Comparison of ENCODE assay signal across 8 cellular contexts in the genomic region with DNA sequence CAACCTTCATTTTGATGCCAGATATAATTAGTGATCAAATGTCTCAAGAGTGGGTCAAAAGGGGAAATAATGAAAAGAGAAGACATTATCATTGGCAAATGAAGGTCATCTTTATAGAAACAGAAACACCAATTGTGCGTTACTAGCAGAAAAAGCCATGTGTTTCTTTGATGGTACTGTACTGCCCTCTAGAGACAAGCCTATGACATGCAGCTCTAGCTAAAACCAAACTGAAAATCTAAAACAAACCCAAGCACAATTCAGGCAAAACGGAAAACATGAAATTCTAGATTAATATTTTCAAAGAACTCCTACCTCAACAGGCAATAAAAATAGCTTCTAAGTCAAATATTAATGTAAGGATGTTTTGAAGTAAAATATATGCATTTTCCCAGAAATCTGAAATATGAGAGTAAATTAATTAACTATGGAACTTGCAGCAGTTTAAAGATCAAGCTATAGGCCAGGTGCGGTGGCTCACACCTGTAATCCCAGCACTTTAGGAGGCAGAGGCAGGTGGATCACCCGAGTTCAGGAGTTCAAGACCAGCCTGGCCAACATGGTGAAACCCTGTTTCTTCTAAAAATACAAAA.
DNase-seq lines count a peak whose midpoint lies in the region; ATAC-seq and TF ChIP-seq lines count a peak whose summit lies in the region.

No MANE protein-coding gene starts in this region.

- H3K9me3 ChIP-seq in SU-DHL-6 (ENCODE audit: insufficient read depth, low read length), result no peaks in the 10 kb centered on the region

- H3K4me3 ChIP-seq in GM23338 (no peak overlapping the region), SU-DHL-6 (ENCODE audit: insufficient read depth, low read length, poor library complexity, severe bottlenecking) (no peak overlapping the region)

- intact Hi-C loops in sciatic nerve (cut with DNase I), result no loop called here

- no peak overlapping the region for H2AFZ ChIP-seq in GM23338
- peak overlapping the region; percentile 81 for H2AFZ ChIP-seq in SU-DHL-6 (ENCODE audit: low read depth, low read length, severe bottlenecking)

- H3K9me2 ChIP-seq in GM23338 (ENCODE audit: insufficient read depth) (no peaks in the 10 kb centered on the region), SU-DHL-6 (replicated peaks; ENCODE audit: insufficient read depth, low read length) (no peaks in the 10 kb centered on the region)

- H3K27me3 ChIP-seq in GM23338 (ENCODE audit: insufficient read depth), result no peaks in the 10 kb centered on the region
- H3K27me3 ChIP-seq in SU-DHL-6 (ENCODE audit: low read length), result no peaks in the 10 kb centered on the region

- no peaks in the 10 kb centered on the region for H3K4me1 ChIP-seq in GM23338 (ENCODE audit: insufficient read depth)

- no peaks in the 10 kb centered on the region for H3K9me3 Mint-ChIP-seq in activated naive CD8-positive, alpha-beta T cell treated with anti-CD3 and anti-CD28 coated beads for 36 hours
- no peaks in the 10 kb centered on the region for H3K9me3 Mint-ChIP-seq in activated naive CD8-positive, alpha-beta T cell treated with anti-CD3 and anti-CD28 coated beads, Interleukin-2, amount 50 U/mL, for 24 hours
- H3K9me3 Mint-ChIP-seq in GM23338, result no peaks in the 10 kb centered on the region

- H4K20me1 ChIP-seq in GM23338 (replicated peaks; ENCODE audit: insufficient read depth) (no peaks in the 10 kb centered on the region), SU-DHL-6 (ENCODE audit: low read depth, low read length) (no peaks in the 10 kb centered on the region)

- H3K36me3 ChIP-seq in GM23338 (ENCODE audit: insufficient read depth) (no peaks in the 10 kb centered on the region), SU-DHL-6 (ENCODE audit: low read length) (no peaks in the 10 kb centered on the region)

- H3F3A ChIP-seq in GM23338 (replicated peaks; ENCODE audit: low read depth) (no peaks in the 10 kb centered on the region), SU-DHL-6 (ENCODE audit: insufficient read depth) (no peaks in the 10 kb centered on the region)

- TF ChIP-seq CTCF in GM23338 (conservative IDR thresholded peaks at IDR 0.05; ENCODE audit: low read depth in 2 of 2) (peak; percentile 87 to 99), SU-DHL-6 (IDR thresholded peaks at IDR 0.05; ENCODE audit: insufficient read depth, low read length, poor library complexity, severe bottlenecking) (peak; percentile 76)

- no peak overlapping the region for H3K9ac ChIP-seq in SU-DHL-6 (ENCODE audit: low read length)

- no peak overlapping the region for H3K27ac Mint-ChIP-seq in activated naive CD8-positive, alpha-beta T cell treated with anti-CD3 and anti-CD28 coated beads for 36 hours
- no peak overlapping the region for H3K27ac Mint-ChIP-seq in activated naive CD8-positive, alpha-beta T cell treated with anti-CD3 and anti-CD28 coated beads, Interleukin-2, amount 50 U/mL, for 24 hours
- H3K27ac Mint-ChIP-seq in GM23338, result no peak overlapping the region

- no peak for ATAC-seq in activated naive CD8-positive, alpha-beta T cell treated with anti-CD3 and anti-CD28 coated beads, Interleukin-2, amount 50 U/mL, for 24 hours
- ATAC-seq in GM23338 (no peak; the same call in 2 of the 3 replicates), sciatic nerve (peak; percentile 49)

- no peak overlapping the region for H3K4me2 ChIP-seq in GM23338
- H3K4me2 ChIP-seq in SU-DHL-6 (ENCODE audit: low read depth, low read length, poor library complexity, severe bottlenecking), result peak overlapping the region; percentile 13

- H3K4me1 Mint-ChIP-seq in activated naive CD8-positive, alpha-beta T cell treated with anti-CD3 and anti-CD28 coated beads for 36 hours, result peaks cover 2% of the 10 kb centered on the region
- no peaks in the 10 kb centered on the region for H3K4me1 Mint-ChIP-seq in activated naive CD8-positive, alpha-beta T cell treated with anti-CD3 and anti-CD28 coated beads, Interleukin-2, amount 50 U/mL, for 24 hours
- peaks cover 8% of the 10 kb centered on the region; the same call in 2 of the 3 replicates for H3K4me1 Mint-ChIP-seq in GM23338

- H3K27me3 Mint-ChIP-seq in activated naive CD8-positive, alpha-beta T cell treated with anti-CD3 and anti-CD28 coated beads for 36 hours, result peaks cover 6% of the 10 kb centered on the region
- H3K27me3 Mint-ChIP-seq in activated naive CD8-positive, alpha-beta T cell treated with anti-CD3 and anti-CD28 coated beads, Interleukin-2, amount 50 U/mL, for 24 hours, result no peaks in the 10 kb centered on the region
- peaks cover 2% of the 10 kb centered on the region for H3K27me3 Mint-ChIP-seq in GM23338 (ENCODE audit: insufficient read depth, low read depth, poor library complexity)

- H3K36me3 Mint-ChIP-seq in activated naive CD8-positive, alpha-beta T cell treated with anti-CD3 and anti-CD28 coated beads for 36 hours, result no peaks in the 10 kb centered on the region
- H3K36me3 Mint-ChIP-seq in activated naive CD8-positive, alpha-beta T cell treated with anti-CD3 and anti-CD28 coated beads, Interleukin-2, amount 50 U/mL, for 24 hours (ENCODE audit: low read depth), result no peaks in the 10 kb centered on the region
- no peaks in the 10 kb centered on the region for H3K36me3 Mint-ChIP-seq in GM23338 (ENCODE audit: low read depth)

- H3K27ac ChIP-seq in GM23338 (ENCODE audit: low read depth), result no peak overlapping the region
- no peak overlapping the region for H3K27ac ChIP-seq in SU-DHL-6 (ENCODE audit: low read depth, low read length)

- peak; percentile 2 for DNase-seq in activated naive CD8-positive, alpha-beta T cell treated with anti-CD3 and anti-CD28 coated beads for 36 hours
- DNase-seq in activated naive CD8-positive, alpha-beta T cell treated with anti-CD3 and anti-CD28 coated beads, Interleukin-2, amount 50 U/mL, for 24 hours, result no peak
- DNase-seq in GM23338 (ENCODE audit: low spot score), result peak; percentile 72
- DNase-seq in MV-4-11 (lab: John Stamatoyannopoulos, UW), result peak; percentile 37
- DNase-seq in foreskin melanocyte, result peak; percentile 45
- no peak for DNase-seq in sciatic nerve (ENCODE audit: low spot score)
- no peak for DNase-seq in GM19240 (ENCODE audit: insufficient read length, low spot score)

- H3K79me2 ChIP-seq in GM23338 (replicated peaks; ENCODE audit: insufficient read depth) (no peaks in the 10 kb centered on the region), SU-DHL-6 (ENCODE audit: insufficient read depth, low read length) (no peaks in the 10 kb centered on the region)

- no peak overlapping the region for H3K4me3 Mint-ChIP-seq in activated naive CD8-positive, alpha-beta T cell treated with anti-CD3 and anti-CD28 coated beads for 36 hours
- H3K4me3 Mint-ChIP-seq in activated naive CD8-positive, alpha-beta T cell treated with anti-CD3 and anti-CD28 coated beads, Interleukin-2, amount 50 U/mL, for 24 hours, result no peak overlapping the region
- no peak overlapping the region for H3K4me3 Mint-ChIP-seq in GM23338

TF ChIP-seq in GM23338, 12 proteins besides CTCF, POLR2A, EP300 and RAD21 (continues in another document):
- no peak for TF ChIP-seq NANOG (IDR thresholded peaks at IDR 0.05; ENCODE audit: borderline replicate concordance)

Comparison
In these comparisons a context has a peak if more than half of its experiments do, and no peak if none do; other contexts are left out.
1. DNase-seq: peak in activated naive CD8-positive, alpha-beta T cell treated with anti-CD3 and anti-CD28 coated beads for 36 hours (single experiment), GM23338 (single experiment), MV-4-11 (single experiment) and foreskin melanocyte (single experiment); none in activated naive CD8-positive, alpha-beta T cell treated with anti-CD3 and anti-CD28 coated beads, Interleukin-2, amount 50 U/mL, for 24 hours (single experiment), sciatic nerve (single experiment) and GM19240 (single experiment).